ENCODE assay signal across 1 cellular context in genomic region chr3:55555866-55556621, GRCh38.
TF ChIP-seq lines count a peak whose summit lies in the region.

No MANE protein-coding gene starts in this region.

TF ChIP-seq in IMR-90, 13 proteins besides CTCF, POLR2A, EP300 and RAD21:
- no peak for TF ChIP-seq SMC3 (IDR thresholded peaks at IDR 0.05; ENCODE audit: low read depth, low read length)
- TF ChIP-seq, protein P1, sequence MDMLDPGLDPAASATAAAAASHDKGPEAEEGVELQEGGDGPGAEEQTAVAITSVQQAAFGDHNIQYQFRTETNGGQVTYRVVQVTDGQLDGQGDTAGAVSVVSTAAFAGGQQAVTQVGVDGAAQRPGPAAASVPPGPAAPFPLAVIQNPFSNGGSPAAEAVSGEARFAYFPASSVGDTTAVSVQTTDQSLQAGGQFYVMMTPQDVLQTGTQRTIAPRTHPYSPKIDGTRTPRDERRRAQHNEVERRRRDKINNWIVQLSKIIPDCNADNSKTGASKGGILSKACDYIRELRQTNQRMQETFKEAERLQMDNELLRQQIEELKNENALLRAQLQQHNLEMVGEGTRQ (IDR thresholded peaks at IDR 0.05; ENCODE audit: low read depth, low read length): peak; percentile 61
